Comparison of ENCODE assay signal across 1 cellular context in genomic region chr20:31602779-31603441, GRCh38.
TF ChIP-seq lines count a peak whose summit lies in the region.

No MANE protein-coding gene starts in this region.

TF ChIP-seq in HEK293, 187 proteins besides CTCF, POLR2A, EP300 and RAD21 (continued from another document):
- TF ChIP-seq ZBTB48 (tag by site-specific recombination; IDR thresholded peaks at IDR 0.05) (0 out of 2 replicates have a peak, but pooled peaks have one; percentile 23), WT1 (tag by site-specific recombination; IDR thresholded peaks at IDR 0.05) (peak; percentile 39; the same call in 1 of the 2 replicates), ZBTB20 (tag by site-specific recombination; IDR thresholded peaks at IDR 0.05) (no peak), ZNF623 (tag by site-specific recombination; IDR thresholded peaks at IDR 0.05) (no peak), TRIM28 (IDR thresholded peaks at IDR 0.05; ENCODE audit: borderline replicate concordance, low read length) (peak; percentile 68), ZNF600 (tag by site-specific recombination; IDR thresholded peaks at IDR 0.05) (peak; percentile 79), ELK4 (IDR thresholded peaks at IDR 0.05; ENCODE audit: borderline replicate concordance, low read depth, low read length) (no peak), HOXC10 (CRISPR knock-in tag; IDR thresholded peaks at IDR 0.05) (no peak), SCRT2 (tag by site-specific recombination; IDR thresholded peaks at IDR 0.05) (peak; percentile 99), ZNF354C (tag by site-specific recombination; IDR thresholded peaks at IDR 0.05; ENCODE audit: borderline replicate concordance, low read depth) (no peak), ZNF174 (tag by site-specific recombination; IDR thresholded peaks at IDR 0.05) (no peak), SCRT1 (tag by site-specific recombination; IDR thresholded peaks at IDR 0.05; ENCODE audit: borderline replicate concordance) (peak; percentile 93), ZBTB44 (tag by site-specific recombination; IDR thresholded peaks at IDR 0.05) (peak; percentile 57; the same call in 1 of the 2 replicates)
